8 cellular contexts compared by ENCODE assay signal in the genomic region with DNA sequence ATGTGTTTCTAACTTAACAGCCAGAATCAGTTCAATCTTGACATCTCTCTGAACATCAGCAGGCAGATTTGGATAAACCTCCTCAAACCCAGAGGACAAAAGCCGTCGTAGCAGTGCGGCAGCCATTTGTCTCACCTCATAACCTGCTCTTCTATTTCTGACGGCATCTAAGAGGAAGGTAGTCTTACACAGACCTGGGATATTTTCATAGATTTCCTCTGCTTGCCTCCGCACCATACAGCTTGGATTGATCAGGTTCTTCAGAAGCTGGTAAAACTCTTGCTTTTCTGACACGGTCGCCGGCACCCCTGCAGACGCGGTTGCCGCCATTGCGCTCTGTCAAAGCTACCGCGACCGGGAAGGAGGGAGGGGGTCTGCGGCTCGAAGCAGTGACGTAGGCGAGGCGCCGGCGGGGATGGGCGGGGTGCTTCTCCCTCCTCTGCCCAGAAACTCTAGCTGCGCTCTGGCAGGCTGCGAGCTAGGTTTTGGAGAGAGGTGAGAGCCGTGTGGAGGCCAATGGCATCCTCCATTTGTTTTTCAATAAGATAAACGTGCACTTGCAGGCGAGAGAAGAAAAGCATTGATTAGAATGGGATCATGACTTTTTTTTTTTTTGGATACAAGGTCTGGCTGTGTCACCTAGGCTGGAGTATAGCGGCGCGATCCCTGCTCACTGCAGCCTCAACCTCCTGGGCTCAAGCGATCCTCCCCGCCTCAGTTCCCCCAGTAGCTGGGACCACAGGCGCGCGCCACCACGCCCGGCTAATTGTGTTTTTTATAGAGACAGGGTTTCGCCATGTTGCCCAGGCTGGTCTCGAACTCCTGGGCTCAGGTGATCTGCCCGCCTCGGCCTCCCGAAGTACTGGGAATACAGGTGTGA. TPM values are rescaled to one million over a fixed set of nuclear protein-coding genes. Genes with fewer than 3 reads are reported as not detected.
DNase-seq lines count a peak whose midpoint lies in the region; FAIRE-seq and TF ChIP-seq lines count a peak whose summit lies in the region.

Gene RANBP6 (minus strand): TSS at position 347 of the 880 bp plus-strand sequence. CDS start 17 bp downstream, at position 330.

- TF ChIP-seq EP300 in neural cell (conservative IDR thresholded peaks at IDR 0.05; ENCODE audit: poor library complexity, severe bottlenecking) (peak; percentile 83), stomach (IDR thresholded peaks at IDR 0.05) (no peak)

- no peaks in the 10 kb centered on the region for H3F3A ChIP-seq in neural cell (ENCODE audit: insufficient read depth, low read length, poor library complexity, severe bottlenecking)

- H3K36me3 ChIP-seq in neural cell (ENCODE audit: insufficient read depth, low read length) (no peaks in the 10 kb centered on the region), stomach (peaks cover 0 to 29% (median 12%) of the 10 kb centered on the region in 4 donors)

- TF ChIP-seq CTCF in fibroblast of villous mesenchyme (IDR thresholded peaks at IDR 0.05; ENCODE audit: insufficient read depth, low read depth, low read length), result no peak
- no peak for TF ChIP-seq CTCF in neural cell (IDR thresholded peaks at IDR 0.05; ENCODE audit: poor library complexity, severe bottlenecking)
- no peak for TF ChIP-seq CTCF in stomach (IDR thresholded peaks at IDR 0.05)

- no peaks in the 10 kb centered on the region for H3K27me3 ChIP-seq in neural cell (ENCODE audit: insufficient read depth, low read depth, low read length)
- no peaks in the 10 kb centered on the region for H3K27me3 ChIP-seq in stomach

- H3K79me2 ChIP-seq in neural cell (replicated peaks; ENCODE audit: insufficient read depth, low read length), result peaks cover 48% of the 10 kb centered on the region

- H3K4me1 ChIP-seq in stomach, result peaks cover 8 to 49% (median 34%) of the 10 kb centered on the region in 4 donors

- H2AFZ ChIP-seq in neural cell (ENCODE audit: low read depth, low read length), result peak within 1 kb of the TSS; percentile 52

- peak; percentile 60; the same call in 1 of the 2 replicates for TF ChIP-seq POLR2A in H54 (IDR thresholded peaks at IDR 0.05; ENCODE audit: low read depth, low read length)
- TF ChIP-seq POLR2A in stomach (IDR thresholded peaks at IDR 0.05), result peak in 2 of 4 donors; percentile 48 to 53

- H3K4me3 ChIP-seq in fibroblast of villous mesenchyme (ENCODE audit: low read depth, low read length) (peak within 1 kb of the TSS; percentile 95), neural cell (ENCODE audit: low read length) (peak within 1 kb of the TSS; percentile 77), stomach (peak within 1 kb of the TSS; percentile 69 to 88 (median 72))

- FAIRE-seq in H54 (lab: Jason Lieb, UNC), result peak; percentile 87

- H3K9me3 ChIP-seq in neural cell (ENCODE audit: low read length) (no peaks in the 10 kb centered on the region), stomach (no peaks in the 10 kb centered on the region)

- H3K9me2 ChIP-seq in neural cell (ENCODE audit: insufficient read depth, low read length), result no peaks in the 10 kb centered on the region

- intact Hi-C loops in stomach (cut with DNase I; ENCODE audit: low total_unique reads), result no loop called here

- peak within 1 kb of the TSS; percentile 83 for H3K27ac ChIP-seq in neural cell (ENCODE audit: low read length)
- H3K27ac ChIP-seq in stomach, result peak within 1 kb of the TSS; percentile 81 to 91 (median 89)

- no peaks in the 10 kb centered on the region for H4K20me1 ChIP-seq in neural cell (ENCODE audit: insufficient read depth)

- TF ChIP-seq RAD21 in neural cell (conservative IDR thresholded peaks at IDR 0.05), result peak; percentile 30

- 6 to 12% (median 7%) methylated on average over 30 to 43 of the region's 43 CpGs for WGBS in stomach, 5 donors

- peak within 1 kb of the TSS; percentile 98 for H3K4me2 ChIP-seq in neural cell (ENCODE audit: low read length)

- peak within 1 kb of the TSS; percentile 84 for H3K9ac ChIP-seq in neural cell (ENCODE audit: low read length)

- peak; percentile 86 for DNase-seq in ELR (ENCODE audit: low read depth)
- DNase-seq in H54 (ENCODE audit: insufficient read length, low spot score), result peak; percentile 80
- peak; percentile 91 for DNase-seq in LoVo (ENCODE audit: low spot score)
- peak; percentile 20 for DNase-seq in SIG-M5 (lab: John Stamatoyannopoulos, UW)
- peak; percentile 87 for DNase-seq in activated gamma-delta T cell treated with Interleukin-2 at 50 U/mL for 16 hours
- DNase-seq in fibroblast of villous mesenchyme (ENCODE audit: low read depth), result peak; percentile 85
- peak; percentile 92 for DNase-seq in stomach

TF ChIP-seq in neural cell, 6 proteins besides CTCF, POLR2A, EP300 and RAD21:
- TF ChIP-seq POLR2AphosphoS5 (IDR thresholded peaks at IDR 0.05) (peak; percentile 99), MXI1 (conservative IDR thresholded peaks at IDR 0.05; ENCODE audit: poor library complexity, severe bottlenecking) (peak; percentile 84), SMC3 (conservative IDR thresholded peaks at IDR 0.05; ENCODE audit: poor library complexity) (peak; percentile 55), EZH2 (IDR thresholded peaks at IDR 0.05; ENCODE audit: borderline replicate concordance, insufficient read depth, low read length, poor library complexity, severe bottlenecking) (no peak), TAF1 (IDR thresholded peaks at IDR 0.05; ENCODE audit: low read depth) (peak; percentile 62)
- TF ChIP-seq, protein P1, sequence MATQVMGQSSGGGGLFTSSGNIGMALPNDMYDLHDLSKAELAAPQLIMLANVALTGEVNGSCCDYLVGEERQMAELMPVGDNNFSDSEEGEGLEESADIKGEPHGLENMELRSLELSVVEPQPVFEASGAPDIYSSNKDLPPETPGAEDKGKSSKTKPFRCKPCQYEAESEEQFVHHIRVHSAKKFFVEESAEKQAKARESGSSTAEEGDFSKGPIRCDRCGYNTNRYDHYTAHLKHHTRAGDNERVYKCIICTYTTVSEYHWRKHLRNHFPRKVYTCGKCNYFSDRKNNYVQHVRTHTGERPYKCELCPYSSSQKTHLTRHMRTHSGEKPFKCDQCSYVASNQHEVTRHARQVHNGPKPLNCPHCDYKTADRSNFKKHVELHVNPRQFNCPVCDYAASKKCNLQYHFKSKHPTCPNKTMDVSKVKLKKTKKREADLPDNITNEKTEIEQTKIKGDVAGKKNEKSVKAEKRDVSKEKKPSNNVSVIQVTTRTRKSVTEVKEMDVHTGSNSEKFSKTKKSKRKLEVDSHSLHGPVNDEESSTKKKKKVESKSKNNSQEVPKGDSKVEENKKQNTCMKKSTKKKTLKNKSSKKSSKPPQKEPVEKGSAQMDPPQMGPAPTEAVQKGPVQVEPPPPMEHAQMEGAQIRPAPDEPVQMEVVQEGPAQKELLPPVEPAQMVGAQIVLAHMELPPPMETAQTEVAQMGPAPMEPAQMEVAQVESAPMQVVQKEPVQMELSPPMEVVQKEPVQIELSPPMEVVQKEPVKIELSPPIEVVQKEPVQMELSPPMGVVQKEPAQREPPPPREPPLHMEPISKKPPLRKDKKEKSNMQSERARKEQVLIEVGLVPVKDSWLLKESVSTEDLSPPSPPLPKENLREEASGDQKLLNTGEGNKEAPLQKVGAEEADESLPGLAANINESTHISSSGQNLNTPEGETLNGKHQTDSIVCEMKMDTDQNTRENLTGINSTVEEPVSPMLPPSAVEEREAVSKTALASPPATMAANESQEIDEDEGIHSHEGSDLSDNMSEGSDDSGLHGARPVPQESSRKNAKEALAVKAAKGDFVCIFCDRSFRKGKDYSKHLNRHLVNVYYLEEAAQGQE (IDR thresholded peaks at IDR 0.05; ENCODE audit: borderline replicate concordance), result peak; percentile 81
TF ChIP-seq in neural cell: peak in this region for 5.

RNA-seq across cellular contexts. Expression of gene RANBP6, which starts in this region (rescaled TPM):
- total RNA-seq in fibroblast of villous mesenchyme (29.0 and 45.3 TPM in 2 replicates), stomach (10 to 100 TPM in 3 of 5 donors, 1 to 10 TPM in 2; 1.7 to 34.8 (median 11.6) TPM)
- polyA plus RNA-seq in neural cell (47.6 and 48.7 TPM in 2 replicates), stomach (1 to 10 TPM; 3.7 to 7.1 (median 3.7) TPM)
- 185 and 191 TPM in 2 replicates for polyA minus RNA-seq in neural cell

Comparison
In these comparisons a context has a peak if more than half of its experiments do, and no peak if none do; other contexts are left out.
1. Peak in every context shown above with its lines: DNase-seq, H3K4me3 ChIP-seq and H3K27ac ChIP-seq.
2. DNase-seq: peak in every context shown above with its lines; median percentile 92 in stomach; 91 in LoVo; 87 in activated gamma-delta T cell treated with Interleukin-2 at 50 U/mL for 16 hours; 86 in ELR; 85 in fibroblast of villous mesenchyme; 80 in H54; 20 in SIG-M5.